ENCODE assay signal across 8 cellular contexts in the genomic region with DNA sequence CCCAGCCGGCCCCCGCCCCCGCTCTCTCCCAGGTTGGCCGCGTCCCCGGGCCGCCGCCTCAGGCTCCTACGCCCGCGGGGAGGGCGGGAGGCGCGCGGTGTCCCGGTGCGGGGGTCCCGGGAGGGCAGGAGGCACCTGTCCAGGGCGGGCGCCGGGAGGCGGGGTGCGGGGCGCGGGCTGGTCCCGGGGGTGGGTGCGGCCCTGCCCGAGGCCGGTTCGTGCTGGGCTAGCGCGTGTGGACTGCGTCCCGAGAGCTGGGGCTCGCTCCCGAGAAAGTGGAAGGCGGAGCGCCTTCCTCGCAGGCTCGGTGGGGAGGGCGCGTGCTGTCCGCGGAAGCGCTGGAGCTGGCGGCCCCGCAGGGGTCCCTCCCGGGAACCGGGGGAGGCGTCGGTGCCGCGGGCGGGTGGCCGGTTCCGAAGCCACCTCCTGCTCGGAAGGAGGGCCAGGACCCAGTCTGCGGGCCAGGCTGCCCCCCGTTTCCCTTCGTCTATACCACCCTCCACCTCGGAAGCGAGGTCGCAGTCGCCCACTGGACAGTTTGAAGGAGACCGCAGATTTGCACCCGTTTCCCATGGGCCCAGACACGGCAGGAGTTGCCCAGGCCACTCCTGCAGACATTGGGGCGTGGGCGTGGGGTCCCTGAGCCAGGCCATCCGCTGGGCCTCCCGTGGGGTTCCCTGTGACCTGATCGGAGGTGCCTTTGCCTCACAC. TPM values are rescaled to one million over a fixed set of nuclear protein-coding genes. Genes with fewer than 3 reads are reported as not detected.
DNase-seq lines count a peak whose midpoint lies in the region; ATAC-seq and TF ChIP-seq lines count a peak whose summit lies in the region.

No MANE protein-coding gene starts in this region.

- ATAC-seq in HG02884 (IDR thresholded peaks at IDR 0.05; ENCODE audit: unreplicated experiment) = no peak

- H3K27ac Mint-ChIP-seq in neural crest cell (ENCODE audit: unreplicated experiment) = no peak overlapping the region

- peak overlapping the region; percentile 91 for H3K4me3 Mint-ChIP-seq in neural crest cell

- H2AFZ ChIP-seq in SU-DHL-6 (ENCODE audit: low read depth, low read length, severe bottlenecking) = no peak overlapping the region

- peaks cover 59 to 90% (median 87%) of the 10 kb centered on the region in 4 donors for H3K4me1 ChIP-seq in esophagus muscularis mucosa

- H4K20me1 ChIP-seq in SU-DHL-6 (ENCODE audit: low read depth, low read length) = no peaks in the 10 kb centered on the region

- H3K36me3 Mint-ChIP-seq in neural crest cell (ENCODE audit: low read depth) = peaks cover 5% of the 10 kb centered on the region

- peak overlapping the region; percentile 77 for H3K9ac ChIP-seq in SU-DHL-6 (ENCODE audit: low read length)

- peaks cover 76% of the 10 kb centered on the region for H3K79me2 ChIP-seq in SU-DHL-6 (ENCODE audit: insufficient read depth, low read length)

- H3K36me3 ChIP-seq in SU-DHL-6 (ENCODE audit: low read length) (no peaks in the 10 kb centered on the region), esophagus muscularis mucosa (peaks cover 0 to 2% (median 0%) of the 10 kb centered on the region in 4 donors)

- TF ChIP-seq EP300 in esophagus muscularis mucosa (IDR thresholded peaks at IDR 0.05) = no peak

- peak overlapping the region; percentile 75 for H3K4me3 ChIP-seq in HFF-Myc (replicated peaks; ENCODE audit: low read depth, low read length)
- peak overlapping the region; percentile 84 for H3K4me3 ChIP-seq in SU-DHL-6 (ENCODE audit: insufficient read depth, low read length, poor library complexity, severe bottlenecking)
- peak overlapping the region; percentile 85 to 99 (median 95) for H3K4me3 ChIP-seq in esophagus muscularis mucosa

- intact Hi-C loops in esophagus muscularis mucosa (cut with DNase I) = no loop called here

- no peaks in the 10 kb centered on the region for H3K9me2 ChIP-seq in SU-DHL-6 (replicated peaks; ENCODE audit: insufficient read depth, low read length)

- H3K27me3 ChIP-seq in SU-DHL-6 (ENCODE audit: low read length) = no peaks in the 10 kb centered on the region
- no peaks in the 10 kb centered on the region for H3K27me3 ChIP-seq in esophagus muscularis mucosa

- H3K27me3 Mint-ChIP-seq in neural crest cell (ENCODE audit: low read depth) = peaks cover 7% of the 10 kb centered on the region

- peak; percentile 24 to 28 for DNase-seq in NCI-H2081 (lab: John Stamatoyannopoulos, UW)
- no peak for DNase-seq in NCI-H2081 treated with DMSO at 0.1 percent for 48 hours (lab: John Stamatoyannopoulos, UW)
- no peak for DNase-seq in HFF-Myc (ENCODE audit: extremely low read depth, low read depth)
- DNase-seq in esophagus muscularis mucosa (ENCODE audit: extremely low spot score) = no peak
- no peak for DNase-seq in neural crest cell (ENCODE audit: low read depth, low spot score)
- DNase-seq in SKM-1 (lab: John Stamatoyannopoulos, UW; ENCODE audit: unreplicated experiment) = no peak

- no peaks in the 10 kb centered on the region for H3K9me3 Mint-ChIP-seq in neural crest cell

- H3K9me3 ChIP-seq in SU-DHL-6 (ENCODE audit: insufficient read depth, low read length) (no peaks in the 10 kb centered on the region), esophagus muscularis mucosa (no peaks in the 10 kb centered on the region)

- peaks cover 57% of the 10 kb centered on the region for H3K4me1 Mint-ChIP-seq in neural crest cell

- TF ChIP-seq CTCF in HFF-Myc (IDR thresholded peaks at IDR 0.05; ENCODE audit: low read depth, low read length, missing control alignments) (no peak), SU-DHL-6 (IDR thresholded peaks at IDR 0.05; ENCODE audit: insufficient read depth, low read length, poor library complexity, severe bottlenecking) (no peak), esophagus muscularis mucosa (IDR thresholded peaks at IDR 0.05) (no peak), neural crest cell (conservative IDR thresholded peaks at IDR 0.05) (no peak)

- 5% methylated on average over 23 of the region's 72 CpGs for WGBS in esophagus muscularis mucosa

- H3K4me2 ChIP-seq in SU-DHL-6 (ENCODE audit: low read depth, low read length, poor library complexity, severe bottlenecking) = peak overlapping the region; percentile 81

- TF ChIP-seq POLR2A in esophagus muscularis mucosa (IDR thresholded peaks at IDR 0.05; ENCODE audit: low read depth) = no peak

- H3K27ac ChIP-seq in SU-DHL-6 (ENCODE audit: low read depth, low read length) (peak overlapping the region; percentile 15), esophagus muscularis mucosa (replicated peaks in 1 of 4) (peak overlapping the region; percentile 89 to 98 (median 93))

- H3F3A ChIP-seq in SU-DHL-6 (ENCODE audit: insufficient read depth) = 0 out of 2 replicates have a peak, but pooled peaks cover 6% of the 10 kb centered on the region

RNA-seq across cellular contexts. Expression of gene ZFYVE21, which starts 0.6 kb away (rescaled TPM):
- total RNA-seq in esophagus muscularis mucosa (100 to 1,000 TPM; 121 to 180 (median 156) TPM), neural crest cell (42.0 and 44.0 TPM in 2 replicates)

RNA-seq across cellular contexts. Expression of gene XRCC3, which starts 1.0 kb away (rescaled TPM):
- total RNA-seq in esophagus muscularis mucosa (1 to 10 TPM; 1.6 to 5.4 (median 2.1) TPM), neural crest cell (50.8 and 53.6 TPM in 2 replicates)

Comparison
In these comparisons a context has a peak if more than half of its experiments do, and no peak if none do; other contexts are left out.
1. DNase-seq: peak in NCI-H2081 (2 of 2); none in NCI-H2081 treated with DMSO at 0.1 percent for 48 hours (single experiment), HFF-Myc (single experiment), esophagus muscularis mucosa (single experiment), neural crest cell (single experiment) and SKM-1 (single experiment).
2. Peak in every context shown above with its lines, with median percentiles within 50 percentile points of each other: H3K4me3 ChIP-seq.